ENCODE assay signal across 8 cellular contexts in genomic region chr11:1573077-1573846, GRCh38. TPM values are rescaled to one million over a fixed set of nuclear protein-coding genes. Genes with fewer than 3 reads are reported as not detected.
DNase-seq lines count a peak whose midpoint lies in the region; ATAC-seq and TF ChIP-seq lines count a peak whose summit lies in the region.

No MANE protein-coding gene starts in this region.

- TF ChIP-seq POLR2A in body of pancreas (IDR thresholded peaks at IDR 0.05) (no peak), GM18505 (IDR thresholded peaks at IDR 0.05; ENCODE audit: borderline replicate concordance, extremely low read depth, insufficient read depth, insufficient read length) (no peak)

- peak overlapping the region; percentile 26 to 92 (median 73) for H3K27ac Mint-ChIP-seq in CD4-positive, CD25-positive, alpha-beta regulatory T cell

- H3K36me3 Mint-ChIP-seq in CD4-positive, CD25-positive, alpha-beta regulatory T cell = peaks cover 3% of the 10 kb centered on the region

- H3K36me3 ChIP-seq in CD4-positive, CD25-positive, alpha-beta regulatory T cell (ENCODE audit: control insufficient read depth, insufficient read depth, low read length) = no peaks in the 10 kb centered on the region
- H3K36me3 ChIP-seq in body of pancreas (replicated peaks in 1 of 2; ENCODE audit: insufficient read depth in 1 of 2, low read depth in 2 of 2) (no peaks in the 10 kb centered on the region), mucosa of descending colon (ENCODE audit: low read depth) (no peaks in the 10 kb centered on the region), upper lobe of right lung (no peaks in the 10 kb centered on the region)

- peaks cover 30% of the 10 kb centered on the region for H3K27me3 Mint-ChIP-seq in CD4-positive, CD25-positive, alpha-beta regulatory T cell

- peak overlapping the region; percentile 44 for H3K4me3 ChIP-seq in CD4-positive, CD25-positive, alpha-beta regulatory T cell (ENCODE audit: low read depth, low read length)
- H3K4me3 ChIP-seq in body of pancreas (peak overlapping the region; percentile 13 to 84), mucosa of descending colon (peak overlapping the region; percentile 72), upper lobe of right lung (peak overlapping the region; percentile 56)

- H3K9me3 Mint-ChIP-seq in CD4-positive, CD25-positive, alpha-beta regulatory T cell = peaks cover 0 to 2% (median 0%) of the 10 kb centered on the region in 7 donors

- TF ChIP-seq CTCF in body of pancreas (IDR thresholded peaks at IDR 0.05) (peak in 1 of 7 experiments; percentile 1), mucosa of descending colon (IDR thresholded peaks at IDR 0.05) (no peak), upper lobe of right lung (IDR thresholded peaks at IDR 0.05) (no peak)

- no peaks in the 10 kb centered on the region for H3K9me3 ChIP-seq in CD4-positive, CD25-positive, alpha-beta regulatory T cell (ENCODE audit: control insufficient read depth in 2 of 2, low read length in 2 of 2)
- H3K9me3 ChIP-seq in body of pancreas (no peaks in the 10 kb centered on the region), mucosa of descending colon (no peaks in the 10 kb centered on the region), upper lobe of right lung (no peaks in the 10 kb centered on the region)

- 1 to 5% methylated on average over 20 to 29 of the region's 35 CpGs for WGBS in body of pancreas, 2 donors

- peak in 2 of 3 donors; percentile 16 to 47 for DNase-seq in CD4-positive, CD25-positive, alpha-beta regulatory T cell
- DNase-seq in NCI-H2196 (lab: John Stamatoyannopoulos, UW; ENCODE audit: unreplicated experiment) = peak; percentile 66
- DNase-seq in body of pancreas = peak; percentile 66 to 78 (median 71)
- DNase-seq in mucosa of descending colon = peak; percentile 67 to 83 (median 82)
- peak; percentile 73 for DNase-seq in upper lobe of right lung
- no peak for DNase-seq in SHP77 treated with DMSO at 0.1 percent for 48 hours (lab: John Stamatoyannopoulos, UW)

- peaks cover 0 to 35% (median 4%) of the 10 kb centered on the region in 4 donors for H3K4me1 Mint-ChIP-seq in CD4-positive, CD25-positive, alpha-beta regulatory T cell

- H3K27me3 ChIP-seq in CD4-positive, CD25-positive, alpha-beta regulatory T cell (ENCODE audit: control insufficient read depth, insufficient read depth, low read length) = peaks cover 3% of the 10 kb centered on the region
- H3K27me3 ChIP-seq in body of pancreas = no peaks in the 10 kb centered on the region
- no peaks in the 10 kb centered on the region for H3K27me3 ChIP-seq in upper lobe of right lung

- H3K4me1 ChIP-seq in CD4-positive, CD25-positive, alpha-beta regulatory T cell (ENCODE audit: control insufficient read depth, insufficient read depth, low read length, poor library complexity, severe bottlenecking) = peaks cover 40% of the 10 kb centered on the region
- H3K4me1 ChIP-seq in body of pancreas (peaks cover 47% of the 10 kb centered on the region), mucosa of descending colon (ENCODE audit: low read depth) (peaks cover 47% of the 10 kb centered on the region), upper lobe of right lung (peaks cover 15% of the 10 kb centered on the region)

- intact Hi-C loops in body of pancreas (cut with DNase I) (no loop called here), mucosa of descending colon (cut with DNase I, micrococcal nuclease) (no loop called here), upper lobe of right lung (cut with DNase I) (no loop called here)

- ATAC-seq in CD4-positive, CD25-positive, alpha-beta regulatory T cell (ENCODE audit: low read depth in 2 of 2) = no peak
- ATAC-seq in body of pancreas (peak; percentile 30), mucosa of descending colon (peak; percentile 47), upper lobe of right lung (peak; percentile 8), HG03520 (IDR thresholded peaks at IDR 0.05; ENCODE audit: unreplicated experiment) (no peak), GM18505 (IDR thresholded peaks at IDR 0.05; ENCODE audit: unreplicated experiment) (no peak)

- H3K27ac ChIP-seq in CD4-positive, CD25-positive, alpha-beta regulatory T cell (ENCODE audit: insufficient read depth, low read length, poor library complexity, severe bottlenecking) = peak overlapping the region; percentile 93
- peak overlapping the region; percentile 86 to 100 (median 94) for H3K27ac ChIP-seq in body of pancreas
- peak overlapping the region; percentile 55 for H3K27ac ChIP-seq in upper lobe of right lung

- H3K4me3 Mint-ChIP-seq in CD4-positive, CD25-positive, alpha-beta regulatory T cell = peak overlapping the region; percentile 84 to 93 (median 86)

RNA-seq across cellular contexts. Expression of gene DUSP8, which starts 1.2 kb away (rescaled TPM):
- 71.7 TPM for total RNA-seq in CD4-positive, CD25-positive, alpha-beta regulatory T cell
- polyA plus RNA-seq in CD4-positive, CD25-positive, alpha-beta regulatory T cell = under 1 TPM; 0.05 to 0.19 (median 0.07) TPM
- total RNA-seq in body of pancreas (10 to 100 TPM in 1 of 2 donors, 1 to 10 TPM in 1; 7.0 to 19.1 TPM), mucosa of descending colon (10 to 100 TPM; 28.2 to 31.7 (median 28.5) TPM), upper lobe of right lung (18.0 TPM)

RNA-seq across cellular contexts. Expression of gene KRTAP5-1, which starts 11.8 kb away (rescaled TPM):
- not detected for total RNA-seq in CD4-positive, CD25-positive, alpha-beta regulatory T cell
- not detected for polyA plus RNA-seq in CD4-positive, CD25-positive, alpha-beta regulatory T cell
- total RNA-seq in body of pancreas (not detected), mucosa of descending colon (not detected), upper lobe of right lung (not detected)

RNA-seq across cellular contexts. Expression of gene KRTAP5-2, which starts 24.8 kb away (rescaled TPM):
- 0.35 TPM for total RNA-seq in CD4-positive, CD25-positive, alpha-beta regulatory T cell
- polyA plus RNA-seq in CD4-positive, CD25-positive, alpha-beta regulatory T cell = not detected
- total RNA-seq in body of pancreas = not detected
- not detected for total RNA-seq in mucosa of descending colon
- total RNA-seq in upper lobe of right lung = not detected

RNA-seq across cellular contexts. Expression of gene KRTAP5-3, which starts 35.0 kb away (rescaled TPM):
- total RNA-seq in CD4-positive, CD25-positive, alpha-beta regulatory T cell = not detected
- polyA plus RNA-seq in CD4-positive, CD25-positive, alpha-beta regulatory T cell = not detected
- total RNA-seq in body of pancreas (not detected), mucosa of descending colon (not detected), upper lobe of right lung (not detected)

RNA-seq across cellular contexts. Expression of gene KRTAP5-4, which starts 48.7 kb away (rescaled TPM):
- not detected for total RNA-seq in CD4-positive, CD25-positive, alpha-beta regulatory T cell
- polyA plus RNA-seq in CD4-positive, CD25-positive, alpha-beta regulatory T cell = not detected
- total RNA-seq in body of pancreas = not detected
- total RNA-seq in mucosa of descending colon = not detected
- total RNA-seq in upper lobe of right lung = not detected

Comparison
In these comparisons a context has a peak if more than half of its experiments do, and no peak if none do; other contexts are left out.
1. ATAC-seq: peak in body of pancreas (single experiment), mucosa of descending colon (single experiment) and upper lobe of right lung (single experiment); none in CD4-positive, CD25-positive, alpha-beta regulatory T cell (0 of 2), HG03520 (single experiment) and GM18505 (single experiment).
2. Peak in every context shown above with its lines, with median percentiles within 50 percentile points of each other: H3K27ac ChIP-seq and H3K4me3 ChIP-seq.